13 cellular contexts compared by ENCODE assay signal in genomic region chr4:80188801-80189458, GRCh38.
"Had no signal": no experiment of that assay in that cellular context is flagged by ENCODE, and none has a peak within 500 bp of the region (broad histone marks: within the 10 kb centered on the region; RNA-seq: fewer than 3 reads in every experiment).

No MANE protein-coding gene starts in this region.

- H3K9me3 Mint-ChIP-seq: activated CD8-positive, alpha-beta T cell treated with anti-CD3 and anti-CD28 coated beads for 36 hours; activated naive CD8-positive, alpha-beta T cell treated with anti-CD3 and anti-CD28 coated beads for 36 hours; activated T-helper 17 cell treated with anti-CD3 and anti-CD28 coated beads, Interleukin-2, amount 50 U/mL, for 72 hours; naive thymus-derived CD8-positive, alpha-beta T cell; stimulated activated effector memory CD8-positive, alpha-beta T cell treated with anti-CD3 and anti-CD28 coated beads, Interleukin-12 subunit alpha, Interleukin-12 subunit beta, amount 100 ng/mL, for 72 hours; T-helper 2 cell treated with Interferon-gamma antibody and Interleukin-4, amounts not matched to agents 5 μg/mL and 100 μg/mL, for 36 hours had no signal

- H3K27me3 Mint-ChIP-seq: activated T-helper 17 cell treated with anti-CD3 and anti-CD28 coated beads, Interleukin-2, amount 50 U/mL, for 72 hours had no signal

- H3K36me3 Mint-ChIP-seq: activated naive CD8-positive, alpha-beta T cell treated with anti-CD3 and anti-CD28 coated beads for 36 hours had no signal

- H3K27ac Mint-ChIP-seq: activated CD8-positive, alpha-beta T cell treated with anti-CD3 and anti-CD28 coated beads for 36 hours; activated naive CD8-positive, alpha-beta T cell treated with anti-CD3 and anti-CD28 coated beads for 36 hours; activated T-helper 17 cell treated with anti-CD3 and anti-CD28 coated beads, Interleukin-2, amount 50 U/mL, for 72 hours; naive thymus-derived CD8-positive, alpha-beta T cell; stimulated activated effector memory CD8-positive, alpha-beta T cell treated with anti-CD3 and anti-CD28 coated beads, Interleukin-12 subunit alpha, Interleukin-12 subunit beta, amount 100 ng/mL, for 72 hours; T-helper 2 cell treated with Interferon-gamma antibody and Interleukin-4, amounts not matched to agents 5 μg/mL and 100 μg/mL, for 36 hours had no signal

- ATAC-seq: activated CD8-positive, alpha-beta T cell treated with anti-CD3 and anti-CD28 coated beads for 36 hours; activated T-helper 17 cell treated with anti-CD3 and anti-CD28 coated beads, Interleukin-2, amount 50 U/mL, for 72 hours; naive thymus-derived CD8-positive, alpha-beta T cell; stimulated activated effector memory CD8-positive, alpha-beta T cell treated with anti-CD3 and anti-CD28 coated beads, Interleukin-12 subunit alpha, Interleukin-12 subunit beta, amount 100 ng/mL, for 72 hours had no signal

- H3K4me3 Mint-ChIP-seq: activated CD8-positive, alpha-beta T cell treated with anti-CD3 and anti-CD28 coated beads for 36 hours; activated naive CD8-positive, alpha-beta T cell treated with anti-CD3 and anti-CD28 coated beads for 36 hours; activated T-helper 17 cell treated with anti-CD3 and anti-CD28 coated beads, Interleukin-2, amount 50 U/mL, for 72 hours; naive thymus-derived CD8-positive, alpha-beta T cell; stimulated activated effector memory CD8-positive, alpha-beta T cell treated with anti-CD3 and anti-CD28 coated beads, Interleukin-12 subunit alpha, Interleukin-12 subunit beta, amount 100 ng/mL, for 72 hours; T-helper 2 cell treated with Interferon-gamma antibody and Interleukin-4, amounts not matched to agents 5 μg/mL and 100 μg/mL, for 36 hours had no signal

- DNase-seq: activated CD4-positive, alpha-beta T cell treated with anti-CD3 and anti-CD28 coated beads for 4 hours; activated CD8-positive, alpha-beta T cell treated with anti-CD3 and anti-CD28 coated beads for 36 hours; activated naive CD4-positive, alpha-beta T cell; activated naive CD8-positive, alpha-beta T cell treated with anti-CD3 and anti-CD28 coated beads for 36 hours; activated T-cell treated with anti-CD3 and anti-CD28 coated beads, Interleukin-2, amount 50 U/mL, for 1 hour; hippocampal formation; naive thymus-derived CD8-positive, alpha-beta T cell; right lobe of liver; small intestine; stimulated activated CD4-positive, alpha-beta T cell treated with anti-CD3 and anti-CD28 coated beads, Interleukin-4, amount 100 ng/mL, for 24 hours had no signal
